In genomic region chr6:122853259-122853995, GRCh38 we compare ENCODE assay signal across 15 cellular contexts.
DNase-seq lines count a peak whose midpoint lies in the region; ATAC-seq lines count a peak whose summit lies in the region.
"Had no signal": no experiment of that assay in that cellular context is flagged by ENCODE, and none has a peak within 500 bp of the region (broad histone marks: within the 10 kb centered on the region; RNA-seq: fewer than 3 reads in every experiment).

No MANE protein-coding gene starts in this region.

- no peaks in the 10 kb centered on the region for H4K20me1 ChIP-seq in BLaER1

- H3K4me3 Mint-ChIP-seq in activated CD4-positive, alpha-beta T cell treated with anti-CD3 and anti-CD28 coated beads for 36 hours = no peak overlapping the region

- H3K36me3 ChIP-seq in BLaER1 = no peaks in the 10 kb centered on the region
- no peaks in the 10 kb centered on the region for H3K36me3 ChIP-seq in MG63
- H3K36me3 ChIP-seq: cardiac muscle cell, pancreas had no signal

- POLR2A ChIA-PET in activated CD4-positive, alpha-beta T cell treated with anti-CD3 and anti-CD28 coated beads for 36 hours (lab: Charles Lee) = no interaction called here

- no peaks in the 10 kb centered on the region for H3K36me3 Mint-ChIP-seq in activated CD4-positive, alpha-beta T cell treated with anti-CD3 and anti-CD28 coated beads for 36 hours (ENCODE audit: low read depth)

- CTCF ChIA-PET in activated CD4-positive, alpha-beta T cell treated with anti-CD3 and anti-CD28 coated beads for 36 hours (lab: Charles Lee) = no interaction called here

- in situ Hi-C loops in G401 (cut with HindIII; ENCODE audit: low sequenced_read_pairs) = no loop called here

- DNase-seq in MG63 (peak; percentile 17), SKM-1 (lab: John Stamatoyannopoulos, UW; ENCODE audit: unreplicated experiment) (no peak), G401 (ENCODE audit: low spot score) (no peak), NCI-H2107 treated with DMSO at 0.1 percent for 48 hours (lab: John Stamatoyannopoulos, UW; ENCODE audit: unreplicated experiment) (no peak)
- no peak for DNase-seq in activated CD4-positive, alpha-beta T cell treated with anti-CD3 and anti-CD28 coated beads for 36 hours
- DNase-seq: 8988T; kidney glomerular epithelial cell; NCI-H1092; pancreas; stimulated activated CD4-positive, alpha-beta T cell treated with anti-CD3 and anti-CD28 coated beads, Interleukin-4, amount 100 ng/mL, for 4 hours; testis had no signal

- peak; percentile 69 for ATAC-seq in GM19397 (IDR thresholded peaks at IDR 0.05; ENCODE audit: unreplicated experiment)
- peak; percentile 49 for ATAC-seq in HG02884 (IDR thresholded peaks at IDR 0.05; ENCODE audit: unreplicated experiment)
- no peak for ATAC-seq in activated CD4-positive, alpha-beta T cell treated with anti-CD3 and anti-CD28 coated beads for 36 hours
- ATAC-seq: pancreas had no signal

- peaks cover 11% of the 10 kb centered on the region for H3K4me1 ChIP-seq in BLaER1
- H3K4me1 ChIP-seq: pancreas, testis had no signal

- H3K4me1 Mint-ChIP-seq in activated CD4-positive, alpha-beta T cell treated with anti-CD3 and anti-CD28 coated beads for 36 hours = no peaks in the 10 kb centered on the region

- H3K27ac ChIP-seq in BLaER1 = no peak overlapping the region
- H3K27ac ChIP-seq: cardiac muscle cell, pancreas, testis had no signal

- H3K27me3 ChIP-seq in BLaER1 = no peaks in the 10 kb centered on the region
- H3K27me3 ChIP-seq in MG63 = no peaks in the 10 kb centered on the region
- H3K27me3 ChIP-seq: cardiac muscle cell, pancreas, testis had no signal

- H3K9ac ChIP-seq in BLaER1 = no peak overlapping the region

- H3K9me3 Mint-ChIP-seq in activated CD4-positive, alpha-beta T cell treated with anti-CD3 and anti-CD28 coated beads for 36 hours (ENCODE audit: low read depth) = no peaks in the 10 kb centered on the region

- H3K4me2 ChIP-seq in BLaER1 = peak overlapping the region; percentile 36

- intact Hi-C loops in activated CD4-positive, alpha-beta T cell treated with anti-CD3 and anti-CD28 coated beads for 36 hours (cut with DNase I, micrococcal nuclease) = no loop called here

- peaks cover 2% of the 10 kb centered on the region for H3K27me3 Mint-ChIP-seq in activated CD4-positive, alpha-beta T cell treated with anti-CD3 and anti-CD28 coated beads for 36 hours

- no peak overlapping the region for H3K4me3 ChIP-seq in BLaER1
- no peak overlapping the region for H3K4me3 ChIP-seq in MG63
- H3K4me3 ChIP-seq: cardiac muscle cell, pancreas, testis had no signal

- H3K27ac Mint-ChIP-seq in activated CD4-positive, alpha-beta T cell treated with anti-CD3 and anti-CD28 coated beads for 36 hours = no peak overlapping the region

- H3K9me3 ChIP-seq in BLaER1 (peaks cover 8% of the 10 kb centered on the region; the same call in 1 of the 2 replicates), MG63 (no peaks in the 10 kb centered on the region)
- H3K9me3 ChIP-seq: pancreas, testis had no signal
